In genomic region chr17:5031365-5032082, GRCh38 we compare ENCODE assay signal across 8 cellular contexts. TPM values are rescaled to one million over a fixed set of nuclear protein-coding genes. Genes with fewer than 3 reads are reported as not detected.
A peak's percentile ranks its signal among the peaks of the same experiment; 100 is the strongest.
DNase-seq lines count a peak whose midpoint lies in the region; ATAC-seq and TF ChIP-seq lines count a peak whose summit lies in the region.

No MANE protein-coding gene starts in this region.

- H3K4me1 ChIP-seq in heart right ventricle = peaks cover 0 to 24% (median 11%) of the 10 kb centered on the region in 9 donors
- no peaks in the 10 kb centered on the region for H3K4me1 ChIP-seq in trophoblast cell (ENCODE audit: control insufficient read depth in 1 of 2, insufficient read depth in 2 of 2, low read length in 2 of 2)
- peaks cover 0 to 15% (median 6%) of the 10 kb centered on the region in 4 donors for H3K4me1 ChIP-seq in tibial artery

- H2BK12ac ChIP-seq in trophoblast cell (ENCODE audit: low read length) = no peak overlapping the region

- peak; percentile 48 for TF ChIP-seq CTCF in GM20000 (IDR thresholded peaks at IDR 0.05; ENCODE audit: extremely low read depth, missing control alignments)
- TF ChIP-seq CTCF in heart right ventricle (IDR thresholded peaks at IDR 0.05) = peak; percentile 69 to 83 (median 79)
- TF ChIP-seq CTCF in tibial artery (IDR thresholded peaks at IDR 0.05) = peak; percentile 69 to 85

- no peak overlapping the region for H4K91ac ChIP-seq in trophoblast cell (ENCODE audit: low read depth, low read length)

- no peak overlapping the region for H3K23ac ChIP-seq in trophoblast cell (ENCODE audit: low read length)

- peaks cover 2% of the 10 kb centered on the region for H3K79me1 ChIP-seq in trophoblast cell (ENCODE audit: low read length)

- no peaks in the 10 kb centered on the region for H3K9me3 ChIP-seq in MG63
- H3K9me3 ChIP-seq in heart right ventricle = no peaks in the 10 kb centered on the region
- H3K9me3 ChIP-seq in trophoblast cell (ENCODE audit: insufficient read depth, low read depth, low read length) = peaks cover 1% of the 10 kb centered on the region
- no peaks in the 10 kb centered on the region for H3K9me3 ChIP-seq in tibial artery

- peak overlapping the region; percentile 36 for H3K4me3 ChIP-seq in MG63
- H3K4me3 ChIP-seq in heart right ventricle = peak overlapping the region in 9 of 10 donors; percentile 28 to 56 (median 49)
- no peak overlapping the region for H3K4me3 ChIP-seq in trophoblast cell (ENCODE audit: low read depth, low read length)
- H3K4me3 ChIP-seq in tibial artery = peak overlapping the region; percentile 46 to 63

- H2AFZ ChIP-seq in trophoblast cell (ENCODE audit: insufficient read depth, low read length, poor library complexity) = peak overlapping the region; percentile 47

- WGBS in heart right ventricle, 2 donors = 4 to 6% methylated on average over 34 to 48 of the region's 48 CpGs
- no CpG with 5 or more reads among the region's 48 CpGs for WGBS in trophoblast cell (ENCODE audit: extremely low coverage, insufficient coverage, insufficient read length)

- H3K27ac ChIP-seq in heart right ventricle (peak overlapping the region in 7 of 10 donors; percentile 1 to 80 (median 40)), trophoblast cell (ENCODE audit: low read depth, low read length) (no peak overlapping the region), tibial artery (no peak overlapping the region)

- intact Hi-C loops in heart right ventricle (cut with DNase I) = loop anchor here in 5 of 10 donors (1.0 to 2.0 kb wide), 2 partner anchors 31 kb away; no protein-coding TSS in a partner anchor
- intact Hi-C loops in tibial artery (cut with DNase I; ENCODE audit: low total_unique reads) = no loop called here

- H2AK5ac ChIP-seq in trophoblast cell (ENCODE audit: low read length) = no peak overlapping the region

- no peak overlapping the region for H3K4ac ChIP-seq in trophoblast cell (ENCODE audit: low read depth, low read length)

- H3K9ac ChIP-seq in trophoblast cell (ENCODE audit: low read length) = no peak overlapping the region

- peak overlapping the region; percentile 85 for H4K8ac ChIP-seq in trophoblast cell (ENCODE audit: low read depth, low read length)

- H3K27me3 ChIP-seq in MG63 (no peaks in the 10 kb centered on the region), heart right ventricle (peaks cover 0 to 19% (median 6%) of the 10 kb centered on the region in 7 donors), trophoblast cell (ENCODE audit: insufficient read depth, low read length) (peaks cover 3% of the 10 kb centered on the region), tibial artery (peaks cover 0 to 19% of the 10 kb centered on the region in 2 donors)

- H3K18ac ChIP-seq in trophoblast cell (ENCODE audit: low read length) = no peak overlapping the region

- no peak overlapping the region for H3K14ac ChIP-seq in trophoblast cell (ENCODE audit: low read length)

- H2BK5ac ChIP-seq in trophoblast cell (ENCODE audit: low read depth, low read length, poor library complexity) = no peak overlapping the region

- peak; percentile 48 to 87 (median 80) for ATAC-seq in heart right ventricle

- peak overlapping the region; percentile 49 for H2BK120ac ChIP-seq in trophoblast cell (ENCODE audit: insufficient read depth, low read length, poor library complexity)

- DNase-seq in C1 segment of cervical spinal cord (lab: John Stamatoyannopoulos, UW) (peak in 13 of 14 donors; percentile 10 to 80 (median 55)), GM20000 (ENCODE audit: low spot score) (peak; percentile 95), MG63 (peak; percentile 72), SW 1271 (lab: John Stamatoyannopoulos, UW) (peak; percentile 42 to 65), heart right ventricle (peak; percentile 77 to 79), trophoblast cell (peak; percentile 73 to 95), tibial artery (peak; percentile 69 to 82)
- peak; percentile 64 for DNase-seq in activated naive CD8-positive, alpha-beta T cell treated with anti-CD3 and anti-CD28 coated beads, Interleukin-2, amount 50 U/mL, for 16 hours (ENCODE audit: low read depth, low spot score)

- H3K79me2 ChIP-seq in trophoblast cell (ENCODE audit: control insufficient read depth, insufficient read depth, low read length, poor library complexity) = no peaks in the 10 kb centered on the region

- H3K36me3 ChIP-seq in MG63 = no peaks in the 10 kb centered on the region
- no peaks in the 10 kb centered on the region for H3K36me3 ChIP-seq in heart right ventricle
- H3K36me3 ChIP-seq in trophoblast cell (ENCODE audit: control insufficient read depth in 1 of 2, insufficient read depth in 2 of 2, low read length in 2 of 2) = no peaks in the 10 kb centered on the region
- H3K36me3 ChIP-seq in tibial artery = no peaks in the 10 kb centered on the region

- H4K12ac ChIP-seq in trophoblast cell (ENCODE audit: low read depth, low read length) = peak overlapping the region; percentile 79

- peak overlapping the region; percentile 71 for H3K4me2 ChIP-seq in trophoblast cell (ENCODE audit: low read length)

RNA-seq across cellular contexts. Expression of gene SLC52A1, which starts 3.7 kb away (rescaled TPM):
- total RNA-seq in MG63 (2014; rRNA removed; shearing (Covaris generic); ENCODE audit: low replicate concordance) = not detected in 2 replicates
- under 1 TPM in 3 of 10 donors, not detected in 7; 0.11 to 0.14 (median 0.12) TPM for total RNA-seq in heart right ventricle
- not detected for polyA plus RNA-seq in heart right ventricle
- 0.82 and 0.86 TPM in 2 replicates for polyA plus RNA-seq in trophoblast cell (2013)

RNA-seq across cellular contexts. Expression of gene KIF1C, which starts 33.8 kb away (rescaled TPM):
- 19.1 and 58.1 TPM in 2 replicates for total RNA-seq in MG63 (2014; rRNA removed; shearing (Covaris generic); ENCODE audit: low replicate concordance)
- total RNA-seq in heart right ventricle = 100 to 1,000 TPM; 565 to 826 (median 598) TPM
- polyA plus RNA-seq in heart right ventricle = 100 to 1,000 TPM; 141 to 158 TPM
- polyA plus RNA-seq in trophoblast cell (2013) = 34.8 and 36.6 TPM in 2 replicates

RNA-seq across cellular contexts. Expression of gene INCA1, which starts 34.2 kb away (rescaled TPM):
- not detected in 2 replicates for total RNA-seq in MG63 (2014; rRNA removed; shearing (Covaris generic); ENCODE audit: low replicate concordance)
- total RNA-seq in heart right ventricle = 1 to 10 TPM; 1.8 to 2.9 (median 2.2) TPM
- polyA plus RNA-seq in heart right ventricle = 1 to 10 TPM in 1 of 2 donors, under 1 TPM in 1; 0.83 to 7.8 TPM
- 0.55 and 0.56 TPM in 2 replicates for polyA plus RNA-seq in trophoblast cell (2013)

RNA-seq across cellular contexts. Expression of gene CAMTA2, which starts 44.0 kb away (rescaled TPM):
- total RNA-seq in MG63 (2014; rRNA removed; shearing (Covaris generic); ENCODE audit: low replicate concordance) = 1.9 and 5.6 TPM in 2 replicates
- total RNA-seq in heart right ventricle = 10 to 100 TPM; 26.0 to 42.0 (median 33.7) TPM
- 10 to 100 TPM; 43.1 to 74.3 TPM for polyA plus RNA-seq in heart right ventricle
- 38.3 and 39.7 TPM in 2 replicates for polyA plus RNA-seq in trophoblast cell (2013)

RNA-seq across cellular contexts. Expression of gene ZFP3, which starts 46.7 kb away (rescaled TPM):
- 0.40 and 1.4 TPM in 2 replicates for total RNA-seq in MG63 (2014; rRNA removed; shearing (Covaris generic); ENCODE audit: low replicate concordance)
- 10 to 100 TPM in 8 of 10 donors, 1 to 10 TPM in 2; 7.6 to 14.6 (median 12.2) TPM for total RNA-seq in heart right ventricle
- 1 to 10 TPM; 3.1 to 4.5 TPM for polyA plus RNA-seq in heart right ventricle
- polyA plus RNA-seq in trophoblast cell (2013) = 0.11 TPM in 2 replicates

Comparison
In these comparisons a context has a peak if more than half of its experiments do, and no peak if none do; other contexts are left out.
1. H3K27ac ChIP-seq: peak in heart right ventricle (7 of 10); none in trophoblast cell (single experiment) and tibial artery (0 of 2).
2. Peak in every context shown above with its lines, with median percentiles within 50 percentile points of each other: DNase-seq and CTCF ChIP-seq.